23 cellular contexts compared by ENCODE assay signal in the genomic region with DNA sequence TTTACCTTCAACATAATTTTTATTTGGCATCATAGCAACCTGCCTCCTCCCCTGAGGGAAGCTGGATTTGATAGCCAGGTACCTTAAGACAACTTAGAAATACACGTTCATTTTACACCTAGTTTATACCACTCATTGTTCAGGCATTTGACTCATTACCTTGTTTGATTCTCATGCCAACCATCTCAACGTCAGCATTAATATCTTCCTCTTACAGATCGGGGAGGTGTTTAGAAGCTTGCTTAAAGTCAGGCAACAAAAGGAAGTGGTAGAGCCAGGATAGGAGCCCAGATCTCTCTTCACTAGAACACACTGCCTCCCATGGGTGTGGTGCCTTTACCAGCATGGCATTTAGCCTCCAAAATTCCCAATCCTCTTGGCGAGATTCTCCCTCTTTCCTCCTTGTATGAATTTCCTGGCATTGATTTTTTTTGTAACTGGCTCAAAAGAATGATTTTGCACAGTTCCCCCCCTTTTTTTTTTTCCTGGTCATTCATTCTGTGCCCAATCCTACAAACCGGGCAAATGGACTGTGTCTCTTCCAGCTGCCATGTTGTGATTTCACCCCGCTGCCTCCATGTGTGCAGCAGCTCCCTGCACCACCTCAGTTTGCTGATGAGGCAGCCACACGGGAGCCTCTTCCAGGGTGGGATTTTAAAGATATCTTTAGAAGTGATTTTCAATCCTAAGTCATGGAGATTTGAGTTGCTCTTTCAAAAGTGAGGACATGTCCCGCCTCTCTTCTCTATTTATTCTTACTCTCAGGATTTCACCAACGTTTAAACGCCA.
"Had no signal": no experiment of that assay in that cellular context is flagged by ENCODE, and none has a peak within 500 bp of the region (broad histone marks: within the 10 kb centered on the region; RNA-seq: fewer than 3 reads in every experiment).

No MANE protein-coding gene starts in this region.

- H3K27ac ChIP-seq: brain microvascular endothelial cell, Peyer's patch, WERI-Rb-1 had no signal

- H3K27ac Mint-ChIP-seq: activated CD8-positive, alpha-beta T cell treated with anti-CD3 and anti-CD28 coated beads for 36 hours; activated naive CD4-positive, alpha-beta T cell treated with anti-CD3 and anti-CD28 coated beads, Interleukin-2, amount 10 ng/mL, durations not matched to agents 7 days and 5 days; activated naive CD8-positive, alpha-beta T cell treated with anti-CD3 and anti-CD28 coated beads for 36 hours; activated T-cell treated with anti-CD3 and anti-CD28 coated beads, Interleukin-2, amount 50 U/mL, for 72 hours; activated T-helper 2 cell treated with anti-CD3 and anti-CD28 coated beads, Interferon-gamma antibody, Interleukin-2, Interleukin-4, amounts not matched to agents 10 μg/mL and 5 μg/mL and 100 μg/mL, durations not matched to agents 14 hours and 24 hours and 36 hours had no signal

- DNase-seq: activated CD4-positive, alpha-beta T cell treated with anti-CD3 and anti-CD28 coated beads for 4 hours; activated CD8-positive, alpha-beta memory T cell treated with anti-CD3 and anti-CD28 coated beads, Interleukin-2, amount 50 U/mL, for 4 hours; activated CD8-positive, alpha-beta T cell treated with anti-CD3 and anti-CD28 coated beads for 36 hours; activated gamma-delta T cell treated with Interleukin-2 at 50 U/mL for 16 hours; activated naive CD4-positive, alpha-beta T cell treated with anti-CD3 and anti-CD28 coated beads, Interleukin-2, amount 10 ng/mL, durations not matched to agents 7 days and 5 days; activated naive CD8-positive, alpha-beta T cell treated with anti-CD3 and anti-CD28 coated beads for 36 hours; activated T-cell treated with anti-CD3 and anti-CD28 coated beads, Interleukin-2, amount 50 U/mL, for 72 hours; brain microvascular endothelial cell; caudate nucleus; Karpas-422; NCI-H1048; NCI-H1930; NCI-H2171 treated with DMSO at 0.1 percent for 48 hours; NCI-H345; NCI-H510A; NCI-H69; NK-92 treated with Interleukin-12 subunit alpha and Interleukin-12 subunit beta, amount 100 ng/mL, for 24 hours; OCI-M1; Peyer's patch; SHP77 treated with DMSO at 0.1 percent for 48 hours; WERI-Rb-1 had no signal

- H3K36me3 Mint-ChIP-seq: activated naive CD4-positive, alpha-beta T cell treated with anti-CD3 and anti-CD28 coated beads, Interleukin-2, amount 10 ng/mL, durations not matched to agents 7 days and 5 days; activated naive CD8-positive, alpha-beta T cell treated with anti-CD3 and anti-CD28 coated beads for 36 hours had no signal

- H3K4me1 Mint-ChIP-seq: activated naive CD4-positive, alpha-beta T cell treated with anti-CD3 and anti-CD28 coated beads, Interleukin-2, amount 10 ng/mL, durations not matched to agents 7 days and 5 days; activated naive CD8-positive, alpha-beta T cell treated with anti-CD3 and anti-CD28 coated beads for 36 hours had no signal

- H3K36me3 ChIP-seq: brain microvascular endothelial cell, Peyer's patch, WERI-Rb-1 had no signal

- H3K4me3 ChIP-seq: K562, Peyer's patch had no signal

- H3K9me3 ChIP-seq: Peyer's patch had no signal

- H3K27me3 ChIP-seq: brain microvascular endothelial cell, Peyer's patch had no signal

- H3K4me3 Mint-ChIP-seq: activated CD8-positive, alpha-beta T cell treated with anti-CD3 and anti-CD28 coated beads for 36 hours; activated naive CD4-positive, alpha-beta T cell treated with anti-CD3 and anti-CD28 coated beads, Interleukin-2, amount 10 ng/mL, durations not matched to agents 7 days and 5 days; activated naive CD8-positive, alpha-beta T cell treated with anti-CD3 and anti-CD28 coated beads for 36 hours; activated T-cell treated with anti-CD3 and anti-CD28 coated beads, Interleukin-2, amount 50 U/mL, for 72 hours had no signal

- FAIRE-seq: K562 had no signal

- H3K4me1 ChIP-seq: Peyer's patch had no signal

- H3K9me3 Mint-ChIP-seq: activated CD8-positive, alpha-beta T cell treated with anti-CD3 and anti-CD28 coated beads for 36 hours; activated naive CD4-positive, alpha-beta T cell treated with anti-CD3 and anti-CD28 coated beads, Interleukin-2, amount 10 ng/mL, durations not matched to agents 7 days and 5 days; activated naive CD8-positive, alpha-beta T cell treated with anti-CD3 and anti-CD28 coated beads for 36 hours; activated T-cell treated with anti-CD3 and anti-CD28 coated beads, Interleukin-2, amount 50 U/mL, for 72 hours; activated T-helper 2 cell treated with anti-CD3 and anti-CD28 coated beads, Interferon-gamma antibody, Interleukin-2, Interleukin-4, amounts not matched to agents 10 μg/mL and 5 μg/mL and 100 μg/mL, durations not matched to agents 14 hours and 24 hours and 36 hours had no signal
